8 cellular contexts compared by ENCODE assay signal in genomic region chr4:52588771-52589591, GRCh38.
A peak's percentile ranks its signal among the peaks of the same experiment; 100 is the strongest.
DNase-seq lines count a peak whose midpoint lies in the region; ATAC-seq and TF ChIP-seq lines count a peak whose summit lies in the region.

No MANE protein-coding gene starts in this region.

- H3K9me3 Mint-ChIP-seq in CD4-positive, CD25-positive, alpha-beta regulatory T cell = peaks cover 0 to 1% (median 0%) of the 10 kb centered on the region in 7 donors

- ATAC-seq in CD4-positive, CD25-positive, alpha-beta regulatory T cell (ENCODE audit: low read depth in 2 of 2) = peak in 1 of 2 donors; percentile 46
- no peak for ATAC-seq in sciatic nerve

- no peaks in the 10 kb centered on the region for H3K9me3 ChIP-seq in CD4-positive, CD25-positive, alpha-beta regulatory T cell (ENCODE audit: control insufficient read depth in 2 of 2, low read length in 2 of 2)
- H3K9me3 ChIP-seq in mesodermal cell (ENCODE audit: control insufficient read depth, low read length) (no peaks in the 10 kb centered on the region), WERI-Rb-1 (ENCODE audit: severe bottlenecking) (no peaks in the 10 kb centered on the region)

- H3K4me3 ChIP-seq in CD4-positive, CD25-positive, alpha-beta regulatory T cell (ENCODE audit: low read depth, low read length) = peak overlapping the region; percentile 4
- H3K4me3 ChIP-seq in brain microvascular endothelial cell (ENCODE audit: low read depth, low read length) = no peak overlapping the region
- no peak overlapping the region for H3K4me3 ChIP-seq in mesodermal cell (ENCODE audit: extremely low read depth, insufficient read depth, low read length, poor library complexity, severe bottlenecking)
- H3K4me3 ChIP-seq in WERI-Rb-1 (ENCODE audit: low read depth, low read length) = no peak overlapping the region

- WGBS in mesodermal cell (ENCODE audit: insufficient coverage in 2 of 2), 2 experiments = 91 to 93% methylated on average over 8 to 10 of the region's 13 CpGs

- H3K27ac ChIP-seq in CD4-positive, CD25-positive, alpha-beta regulatory T cell (ENCODE audit: insufficient read depth, low read length, poor library complexity, severe bottlenecking) = no peak overlapping the region
- H3K27ac ChIP-seq in brain microvascular endothelial cell (peak overlapping the region; percentile 90), mesodermal cell (ENCODE audit: low read depth, low read length, severe bottlenecking) (peak overlapping the region; percentile 48), WERI-Rb-1 (no peak overlapping the region)

- in situ Hi-C loops in brain microvascular endothelial cell (cut with HindIII; ENCODE audit: low pct_ligation_motif_present, low sequenced_read_pairs) = no loop called here

- peaks cover 14% of the 10 kb centered on the region for H3K27me3 Mint-ChIP-seq in CD4-positive, CD25-positive, alpha-beta regulatory T cell

- no peaks in the 10 kb centered on the region for H3K36me3 Mint-ChIP-seq in CD4-positive, CD25-positive, alpha-beta regulatory T cell

- H3K27ac Mint-ChIP-seq in CD4-positive, CD25-positive, alpha-beta regulatory T cell = peak overlapping the region in 1 of 3 donors; percentile 52

- no peaks in the 10 kb centered on the region for H3K36me3 ChIP-seq in CD4-positive, CD25-positive, alpha-beta regulatory T cell (ENCODE audit: control insufficient read depth, insufficient read depth, low read length)
- H3K36me3 ChIP-seq in brain microvascular endothelial cell (replicated peaks) (no peaks in the 10 kb centered on the region), mesodermal cell (ENCODE audit: control insufficient read depth, insufficient read depth, low read length) (peaks cover 7% of the 10 kb centered on the region), WERI-Rb-1 (no peaks in the 10 kb centered on the region)

- intact Hi-C loops in sciatic nerve (cut with DNase I) = loop anchor here (10.0 kb wide), 1 partner anchor 76 kb away; no protein-coding TSS in a partner anchor

- peaks cover 3 to 10% (median 6%) of the 10 kb centered on the region in 4 donors for H3K4me1 Mint-ChIP-seq in CD4-positive, CD25-positive, alpha-beta regulatory T cell

- H3K4me1 ChIP-seq in CD4-positive, CD25-positive, alpha-beta regulatory T cell (ENCODE audit: control insufficient read depth, insufficient read depth, low read length, poor library complexity, severe bottlenecking) = no peaks in the 10 kb centered on the region
- H3K4me1 ChIP-seq in mesodermal cell (ENCODE audit: control insufficient read depth, insufficient read depth, low read length, poor library complexity, severe bottlenecking) = no peaks in the 10 kb centered on the region

- DNase-seq in CD4-positive, CD25-positive, alpha-beta regulatory T cell = peak in 1 of 3 donors; percentile 44
- DNase-seq in T-helper 1 cell = peak in 3 of 5 donors; percentile 21 to 28 (median 27)
- DNase-seq in brain microvascular endothelial cell = peak; percentile 99
- no peak for DNase-seq in NCI-H748 (lab: John Stamatoyannopoulos, UW; ENCODE audit: unreplicated experiment)
- no peak for DNase-seq in WERI-Rb-1
- DNase-seq in DMS79 (lab: John Stamatoyannopoulos, UW) = no peak
- no peak for DNase-seq in sciatic nerve (ENCODE audit: low spot score)

- no peaks in the 10 kb centered on the region for H3K27me3 ChIP-seq in CD4-positive, CD25-positive, alpha-beta regulatory T cell (ENCODE audit: control insufficient read depth, insufficient read depth, low read length)
- H3K27me3 ChIP-seq in brain microvascular endothelial cell (replicated peaks) = no peaks in the 10 kb centered on the region
- H3K27me3 ChIP-seq in WERI-Rb-1 (ENCODE audit: insufficient read depth, low read depth, severe bottlenecking) = peaks cover 46% of the 10 kb centered on the region

- TF ChIP-seq CTCF in brain microvascular endothelial cell (IDR thresholded peaks at IDR 0.05; ENCODE audit: low read depth, low read length, missing control alignments) (no peak), WERI-Rb-1 (IDR thresholded peaks at IDR 0.05; ENCODE audit: low read depth, low read length) (no peak)

- peak overlapping the region in 1 of 4 donors; percentile 7 for H3K4me3 Mint-ChIP-seq in CD4-positive, CD25-positive, alpha-beta regulatory T cell

Comparison
In these comparisons a context has a peak if more than half of its experiments do, and no peak if none do; other contexts are left out.
1. DNase-seq: peak in T-helper 1 cell (3 of 5) and brain microvascular endothelial cell (single experiment); none in NCI-H748 (single experiment), WERI-Rb-1 (single experiment), DMS79 (single experiment) and sciatic nerve (single experiment).
2. H3K27ac ChIP-seq: peak in brain microvascular endothelial cell (single experiment) and mesodermal cell (single experiment); none in CD4-positive, CD25-positive, alpha-beta regulatory T cell (single experiment) and WERI-Rb-1 (single experiment).